In genomic region chr22:39928556-39929401, GRCh38 we compare ENCODE assay signal across 25 cellular contexts. TPM values are rescaled to one million over a fixed set of nuclear protein-coding genes. Genes with fewer than 3 reads are reported as not detected.
A peak's percentile ranks its signal among the peaks of the same experiment; 100 is the strongest.
DNase-seq lines count a peak whose midpoint lies in the region; ATAC-seq, FAIRE-seq and TF ChIP-seq lines count a peak whose summit lies in the region.
"Had no signal": no experiment of that assay in that cellular context is flagged by ENCODE, and none has a peak within 500 bp of the region (broad histone marks: within the 10 kb centered on the region; RNA-seq: fewer than 3 reads in every experiment).

No MANE protein-coding gene starts in this region.

- H3K27ac ChIP-seq in K562 (ENCODE audit: extremely low read depth, low read depth, low read length) (no peak overlapping the region), neutrophil (peak overlapping the region; percentile 59)
- H3K27ac ChIP-seq: gastrocnemius medialis had no signal

- peak; percentile 54 for DNase-seq in activated CD8-positive, alpha-beta memory T cell treated with anti-CD3 and anti-CD28 coated beads for 24 hours
- no peak for DNase-seq in activated CD8-positive, alpha-beta memory T cell treated with anti-CD3 and anti-CD28 coated beads, Interleukin-2, amount 10 ng/mL, durations not matched to agents 7 days and 5 days
- DNase-seq in COLO668 (lab: John Stamatoyannopoulos, UW; ENCODE audit: unreplicated experiment) (peak; percentile 8), K562 (ENCODE audit: extremely low read depth in 1 of 4, low spot score in 3 of 4) (no peak), osteocyte (ENCODE audit: extremely low spot score, unreplicated experiment) (no peak), C1 segment of cervical spinal cord (lab: John Stamatoyannopoulos, UW) (no peak), NCI-H526 treated with DMSO at 0.1 percent for 48 hours (lab: John Stamatoyannopoulos, UW) (no peak)
- DNase-seq: activated CD4-positive, alpha-beta T cell treated with anti-CD3 and anti-CD28 coated beads, Interleukin-2, amount 50 U/mL, for 48 hours; dermis blood vessel endothelial cell; gastrocnemius medialis; Karpas-422; midbrain; NCI-H1105 treated with DMSO at 0.1 percent for 48 hours; NCI-H524; Right ventricle myocardium superior had no signal

- H3K4me3 ChIP-seq in K562 (no peak overlapping the region), neutrophil (ENCODE audit: low read depth in 1 of 2, low read length in 1 of 2) (peak overlapping the region in 1 of 2 experiments; percentile 12)
- H3K4me3 ChIP-seq: gastrocnemius medialis had no signal

- H3K9me3 ChIP-seq in K562 (replicated peaks; ENCODE audit: control insufficient read depth, insufficient read depth, low read depth, low read length), result no peaks in the 10 kb centered on the region
- no peaks in the 10 kb centered on the region for H3K9me3 ChIP-seq in neutrophil
- H3K9me3 ChIP-seq: gastrocnemius medialis had no signal

- no peak overlapping the region for H3K9ac ChIP-seq in K562 (ENCODE audit: insufficient read depth in 1 of 2, low read depth in 2 of 2, low read length in 2 of 2)

- CTCF ChIA-PET in activated CD8-positive, alpha-beta memory T cell treated with anti-CD3 and anti-CD28 coated beads, Interleukin-2, amount 10 ng/mL, durations not matched to agents 7 days and 5 days (lab: Charles Lee), result interaction anchor here (1.1 to 11.4 kb wide), 10 partner anchors 8 to 400 kb away, joined by 3 to 171 read pairs (median 6); no protein-coding TSS in a partner anchor
- CTCF ChIA-PET in K562 (lab: Yijun Ruan, JAX; ENCODE audit: low intra/inter-chr PET ratio), result no interaction called here

- H3K36me3 ChIP-seq in K562 (ENCODE audit: control insufficient read depth, insufficient read depth, low read length) (no peaks in the 10 kb centered on the region), neutrophil (no peaks in the 10 kb centered on the region)
- H3K36me3 ChIP-seq: gastrocnemius medialis had no signal

- no peaks in the 10 kb centered on the region for H3K27me3 Mint-ChIP-seq in activated CD8-positive, alpha-beta memory T cell treated with anti-CD3 and anti-CD28 coated beads, Interleukin-2, amount 10 ng/mL, durations not matched to agents 7 days and 5 days
- peaks cover 30% of the 10 kb centered on the region for H3K27me3 Mint-ChIP-seq in osteocyte (ENCODE audit: unreplicated experiment)

- 50% methylated on average over 4 of the region's 4 CpGs for WGBS in K562 (ENCODE audit: insufficient coverage, low coverage, missing lambda C conversion rate)

- H4K20me1 ChIP-seq in K562 (replicated peaks; ENCODE audit: control insufficient read depth, insufficient read depth, low read length), result no peaks in the 10 kb centered on the region

- H3K9me3 Mint-ChIP-seq in activated CD8-positive, alpha-beta memory T cell treated with anti-CD3 and anti-CD28 coated beads, Interleukin-2, amount 10 ng/mL, durations not matched to agents 7 days and 5 days (ENCODE audit: low read depth), result no peaks in the 10 kb centered on the region
- H3K9me3 Mint-ChIP-seq in osteocyte (ENCODE audit: unreplicated experiment), result no peaks in the 10 kb centered on the region
- H3K9me3 Mint-ChIP-seq: activated T-helper 1 cell treated with anti-CD3 and anti-CD28 coated beads, Interleukin-12 subunit alpha, Interleukin-12 subunit beta, Interleukin-2, Interleukin-4 antibody, amounts not matched to agents 30 ng/mL and 10 ng/mL and 1 ng/mL, durations not matched to agents 14 hours and 24 hours and 36 hours; neural crest cell had no signal

- no TSS peak for BruUV-seq in K562 (replicated peaks; lab: Mats Ljungman, UMichigan)

- peaks cover 39% of the 10 kb centered on the region for H3K4me1 Mint-ChIP-seq in activated CD8-positive, alpha-beta memory T cell treated with anti-CD3 and anti-CD28 coated beads, Interleukin-2, amount 10 ng/mL, durations not matched to agents 7 days and 5 days
- H3K4me1 Mint-ChIP-seq in osteocyte (ENCODE audit: unreplicated experiment), result no peaks in the 10 kb centered on the region

- H3K36me3 Mint-ChIP-seq in activated CD8-positive, alpha-beta memory T cell treated with anti-CD3 and anti-CD28 coated beads, Interleukin-2, amount 10 ng/mL, durations not matched to agents 7 days and 5 days, result peaks cover 58% of the 10 kb centered on the region
- no peaks in the 10 kb centered on the region for H3K36me3 Mint-ChIP-seq in osteocyte (ENCODE audit: unreplicated experiment)

- no peak for ATAC-seq in activated CD8-positive, alpha-beta memory T cell treated with anti-CD3 and anti-CD28 coated beads, Interleukin-2, amount 10 ng/mL, durations not matched to agents 7 days and 5 days
- no peak for ATAC-seq in K562
- ATAC-seq: gastrocnemius medialis had no signal

- POLR2A ChIA-PET in K562 (lab: Yijun Ruan, JAX), result interaction anchor here (0.6 to 1.0 kb wide), 2 partner anchors 21 to 555 kb away, joined by 3 read pairs; no protein-coding TSS in a partner anchor

- TF ChIP-seq EP300 in K562 (IDR thresholded peaks at IDR 0.05; ENCODE audit: low read length), result no peak

- H3K79me2 ChIP-seq in K562 (ENCODE audit: control insufficient read depth, insufficient read depth, low read length), result peaks cover 15% of the 10 kb centered on the region; the same call in 2 of the 3 replicates

- H3K4me2 ChIP-seq in K562 (ENCODE audit: insufficient read depth, low read length), result no peak overlapping the region

- in situ Hi-C loops in K562 (cut with MboI), result no loop called here

- TF ChIP-seq CTCF in K562 (IDR thresholded peaks at IDR 0.05 in 2 of 3, conservative IDR thresholded peaks at IDR 0.05 in 1 of 3; ENCODE audit: insufficient read depth in 2 of 3, low read depth in 1 of 3, low read length in 3 of 3), result no peak
- no peak for TF ChIP-seq CTCF in neutrophil (IDR thresholded peaks at IDR 0.05)
- no peak for TF ChIP-seq CTCF in osteocyte (IDR thresholded peaks at IDR 0.05)

- H3K9me1 ChIP-seq in K562 (ENCODE audit: control insufficient read depth, insufficient read depth, low read length), result no peaks in the 10 kb centered on the region

- no peak for FAIRE-seq in K562 (lab: Jason Lieb, UNC)
- FAIRE-seq: H1 had no signal

- intact Hi-C loops in K562 (cut with micrococcal nuclease), result loop anchor here (10.0 kb wide), 1 partner anchor 74 kb away; no protein-coding TSS in a partner anchor

- no peak for TF ChIP-seq RAD21 in K562 (CRISPR knock-in tag; conservative IDR thresholded peaks at IDR 0.05 in 1 of 2, IDR thresholded peaks at IDR 0.05 in 1 of 2)

- H3K27me3 ChIP-seq in K562 (ENCODE audit: control insufficient read depth in 2 of 2, insufficient read depth in 2 of 2, low read length in 2 of 2) (no peaks in the 10 kb centered on the region), neutrophil (no peaks in the 10 kb centered on the region)

- H3K4me3 Mint-ChIP-seq in activated CD8-positive, alpha-beta memory T cell treated with anti-CD3 and anti-CD28 coated beads, Interleukin-2, amount 10 ng/mL, durations not matched to agents 7 days and 5 days, result no peak overlapping the region
- H3K4me3 Mint-ChIP-seq in osteocyte (ENCODE audit: unreplicated experiment), result no peak overlapping the region
- H3K4me3 Mint-ChIP-seq: activated T-helper 1 cell treated with anti-CD3 and anti-CD28 coated beads, Interleukin-12 subunit alpha, Interleukin-12 subunit beta, Interleukin-2, Interleukin-4 antibody, amounts not matched to agents 30 ng/mL and 10 ng/mL and 1 ng/mL, durations not matched to agents 14 hours and 24 hours and 36 hours; neural crest cell had no signal

- H2AFZ ChIP-seq in K562 (ENCODE audit: low read depth, low read length), result peak overlapping the region; percentile 81; the same call in 1 of the 2 replicates

- no peak overlapping the region for H3K27ac Mint-ChIP-seq in activated CD8-positive, alpha-beta memory T cell treated with anti-CD3 and anti-CD28 coated beads, Interleukin-2, amount 10 ng/mL, durations not matched to agents 7 days and 5 days
- no peak overlapping the region for H3K27ac Mint-ChIP-seq in osteocyte (ENCODE audit: unreplicated experiment)
- H3K27ac Mint-ChIP-seq: activated T-helper 1 cell treated with anti-CD3 and anti-CD28 coated beads, Interleukin-12 subunit alpha, Interleukin-12 subunit beta, Interleukin-2, Interleukin-4 antibody, amounts not matched to agents 30 ng/mL and 10 ng/mL and 1 ng/mL, durations not matched to agents 14 hours and 24 hours and 36 hours had no signal

- H3K4me1 ChIP-seq in K562 (replicated peaks in 1 of 2; ENCODE audit: control insufficient read depth in 2 of 2, insufficient read depth in 2 of 2, low read length in 2 of 2) (peaks cover 11 to 51% of the 10 kb centered on the region in 2 experiments; a peak in 4 of 5 replicates), neutrophil (ENCODE audit: control insufficient read depth in 1 of 2, insufficient read depth in 1 of 2, low read depth in 1 of 2, low read length in 1 of 2) (peaks cover 51 to 53% of the 10 kb centered on the region in 2 experiments)
- H3K4me1 ChIP-seq: gastrocnemius medialis had no signal

- no peak for TF ChIP-seq POLR2A in K562 (conservative IDR thresholded peaks at IDR 0.05)

RNA-seq across cellular contexts. Expression of gene GRAP2, which starts 27.9 kb away (rescaled TPM):
- total RNA-seq in activated CD8-positive, alpha-beta memory T cell treated with anti-CD3 and anti-CD28 coated beads, Interleukin-2, amount 10 ng/mL, durations not matched to agents 7 days and 5 days, result 100 to 1,000 TPM; 183 to 257 TPM
- 119 and 120 TPM in 2 replicates for total RNA-seq in K562 (2011; cell fraction: chromatin; rRNA removed; ENCODE audit: low replicate concordance)
- total RNA-seq in K562 (2011; cell fraction: nucleolus; rRNA removed), result 83.6 and 92.2 TPM in 2 replicates
- 114 and 167 TPM in 2 replicates for total RNA-seq in K562 (2011; cell fraction: nucleoplasm; rRNA removed)
- total RNA-seq in K562 (2014; rRNA removed) (67.9 and 83.1 TPM in 2 replicates), K562 (2014; rRNA removed; fragmentation: Illumina TruSeq; extraction: Trizol) (43.0 and 46.6 TPM in 2 replicates), K562 (2015; rRNA removed; fragmentation: Illumina TruSeq; extraction: Trizol) (29.5 and 30.2 TPM in 2 replicates), K562 (2021) (62.2 and 71.4 TPM in 2 replicates), osteocyte (not detected in 2 replicates)
- polyA plus RNA-seq in K562 (2011; rRNA removed) (22.0 and 60.4 TPM in 2 replicates), K562 (2014; fragmentation: Illumina TruSeq; extraction: Trizol) (67.6 and 69.5 TPM in 2 replicates), K562 (2014; fragmentation: Nextera tagmentation; extraction: Ambion mirVana) (1 to 10 TPM; 4.8 to 8.8 TPM), K562 (2014; rRNA removed) (76.8 and 88.7 TPM in 2 replicates)
- 20.3 and 83.5 TPM in 2 replicates for polyA plus RNA-seq in K562 (2011; cell fraction: cytosol; rRNA removed)
- 34.5 and 117 TPM in 2 replicates for polyA plus RNA-seq in K562 (2011; cell fraction: nucleus; rRNA removed)
- 57.6 and 120 TPM in 2 replicates for polyA plus RNA-seq in K562 (2012)
- 22.0 and 65.1 TPM in 2 replicates for polyA minus RNA-seq in K562 (2011; rRNA and poly(A)+ RNA removed)
- 15.4 and 43.7 TPM in 2 replicates for polyA minus RNA-seq in K562 (2011; cell fraction: cytosol; rRNA and poly(A)+ RNA removed)
- 24.7 and 46.7 TPM in 2 replicates for polyA minus RNA-seq in K562 (2011; cell fraction: nucleus; rRNA and poly(A)+ RNA removed)
- total RNA-seq: dermis blood vessel endothelial cell, epithelial cell of proximal tubule, H1, HT-29 had no signal
- polyA plus RNA-seq: AG04450 had no signal

RNA-seq across cellular contexts. Expression of gene TMA7B, which starts 31.4 kb away (rescaled TPM):
- total RNA-seq in activated CD8-positive, alpha-beta memory T cell treated with anti-CD3 and anti-CD28 coated beads, Interleukin-2, amount 10 ng/mL, durations not matched to agents 7 days and 5 days, result 10 to 100 TPM in 1 of 2 experiments, 1 to 10 TPM in 1; 5.1 to 11.0 TPM
- total RNA-seq in K562 (2011; cell fraction: chromatin; rRNA removed; ENCODE audit: low replicate concordance), result 16.1 and 33.1 TPM in 2 replicates
- 8.2 and 8.4 TPM in 2 replicates for total RNA-seq in K562 (2011; cell fraction: nucleolus; rRNA removed)
- total RNA-seq in K562 (2011; cell fraction: nucleoplasm; rRNA removed), result 15.8 and 17.9 TPM in 2 replicates
- total RNA-seq in K562 (2014; rRNA removed) (12.0 and 14.2 TPM in 2 replicates), K562 (2014; rRNA removed; fragmentation: Illumina TruSeq; extraction: Trizol) (13.9 and 17.0 TPM in 2 replicates), K562 (2015; rRNA removed; fragmentation: Illumina TruSeq; extraction: Trizol) (5.3 and 5.6 TPM in 2 replicates), K562 (2021) (11.2 and 12.8 TPM in 2 replicates), osteocyte (not detected in 2 replicates)
- polyA plus RNA-seq in K562 (2011; rRNA removed) (3.2 and 10.9 TPM in 2 replicates), K562 (2014; fragmentation: Illumina TruSeq; extraction: Trizol) (9.4 and 11.8 TPM in 2 replicates), K562 (2014; fragmentation: Nextera tagmentation; extraction: Ambion mirVana) (1 to 10 TPM; 5.7 to 8.7 TPM), K562 (2014; rRNA removed) (13.2 and 14.5 TPM in 2 replicates)
- 1.0 and 1.5 TPM in 2 replicates for polyA plus RNA-seq in K562 (2011; cell fraction: cytosol; rRNA removed)
- 1.7 and 4.9 TPM in 2 replicates for polyA plus RNA-seq in K562 (2011; cell fraction: nucleus; rRNA removed)
- 4.9 and 8.2 TPM in 2 replicates for polyA plus RNA-seq in K562 (2012)
- polyA minus RNA-seq in K562 (2011; rRNA and poly(A)+ RNA removed), result 4.7 and 10.9 TPM in 2 replicates
- 1.0 and 3.1 TPM in 2 replicates for polyA minus RNA-seq in K562 (2011; cell fraction: cytosol; rRNA and poly(A)+ RNA removed)
- polyA minus RNA-seq in K562 (2011; cell fraction: nucleus; rRNA and poly(A)+ RNA removed), result 2.2 and 2.6 TPM in 2 replicates
- total RNA-seq: dermis blood vessel endothelial cell, epithelial cell of proximal tubule, G401, gastrocnemius medialis, H1, HT-29, neural crest cell, Right ventricle myocardium superior had no signal
- polyA plus RNA-seq: AG04450, H1 had no signal

RNA-seq across cellular contexts. Expression of gene ENTHD1, which starts 35.2 kb away (rescaled TPM):
- total RNA-seq in activated CD8-positive, alpha-beta memory T cell treated with anti-CD3 and anti-CD28 coated beads, Interleukin-2, amount 10 ng/mL, durations not matched to agents 7 days and 5 days, result under 1 TPM; 0.21 to 0.41 TPM
- total RNA-seq in K562 (2011; cell fraction: chromatin; rRNA removed; ENCODE audit: low replicate concordance), result 0.25 TPM in 1 of 2 replicates, not detected in the other
- not detected in 2 replicates for total RNA-seq in K562 (2011; cell fraction: nucleolus; rRNA removed)
- total RNA-seq in K562 (2011; cell fraction: nucleoplasm; rRNA removed), result not detected in 2 replicates
- total RNA-seq in K562 (2014; rRNA removed) (0.18 and 0.29 TPM in 2 replicates), K562 (2014; rRNA removed; fragmentation: Illumina TruSeq; extraction: Trizol) (0.29 and 0.36 TPM in 2 replicates), K562 (2015; rRNA removed; fragmentation: Illumina TruSeq; extraction: Trizol) (0.43 and 0.75 TPM in 2 replicates), K562 (2021) (0.20 and 0.22 TPM in 2 replicates), osteocyte (not detected in 2 replicates)
- polyA plus RNA-seq in K562 (2011; rRNA removed) (0.05 and 0.13 TPM in 2 replicates), K562 (2014; fragmentation: Illumina TruSeq; extraction: Trizol) (0.25 and 0.37 TPM in 2 replicates), K562 (2014; fragmentation: Nextera tagmentation; extraction: Ambion mirVana) (under 1 TPM; 0.27 to 0.35 TPM), K562 (2014; rRNA removed) (0.23 and 0.98 TPM in 2 replicates)
- polyA plus RNA-seq in K562 (2011; cell fraction: cytosol; rRNA removed), result 0.07 TPM in 1 of 2 replicates, not detected in the other
- not detected in 2 replicates for polyA plus RNA-seq in K562 (2011; cell fraction: nucleus; rRNA removed)
- 0.27 and 0.35 TPM in 2 replicates for polyA plus RNA-seq in K562 (2012)
- 0.25 TPM in 1 of 2 replicates, not detected in the other for polyA minus RNA-seq in K562 (2011; rRNA and poly(A)+ RNA removed)
- polyA minus RNA-seq in K562 (2011; cell fraction: cytosol; rRNA and poly(A)+ RNA removed), result not detected in 2 replicates
- not detected in 2 replicates for polyA minus RNA-seq in K562 (2011; cell fraction: nucleus; rRNA and poly(A)+ RNA removed)
- total RNA-seq: dermis blood vessel endothelial cell, epithelial cell of proximal tubule, G401, gastrocnemius medialis, H1, HT-29, neural crest cell, Right ventricle myocardium superior, temporal lobe had no signal
- polyA plus RNA-seq: adipose tissue, AG04450, H1 had no signal

Comparison
In these comparisons a context has a peak if more than half of its experiments do, and no peak if none do; other contexts are left out.
1. DNase-seq: peak in activated CD8-positive, alpha-beta memory T cell treated with anti-CD3 and anti-CD28 coated beads for 24 hours (single experiment) and COLO668 (single experiment); none in activated CD8-positive, alpha-beta memory T cell treated with anti-CD3 and anti-CD28 coated beads, Interleukin-2, amount 10 ng/mL, durations not matched to agents 7 days and 5 days (single experiment), K562 (0 of 4), osteocyte (single experiment), C1 segment of cervical spinal cord (0 of 14) and NCI-H526 treated with DMSO at 0.1 percent for 48 hours (single experiment).
2. RNA of gene GRAP2, which starts 27.9 kb away (total RNA-seq): 183 to 257 TPM in activated CD8-positive, alpha-beta memory T cell treated with anti-CD3 and anti-CD28 coated beads, Interleukin-2, amount 10 ng/mL, durations not matched to agents 7 days and 5 days and 29.5 to 167 TPM in K562; not detected in osteocyte; every median in the first group is over 10 times any median in the second.